Comparison of ENCODE assay signal across 8 cellular contexts in genomic region chr1:26360051-26360806, GRCh38. TPM values are rescaled to one million over a fixed set of nuclear protein-coding genes. Genes with fewer than 3 reads are reported as not detected.
DNase-seq lines count a peak whose midpoint lies in the region; ATAC-seq and TF ChIP-seq lines count a peak whose summit lies in the region.

No MANE protein-coding gene starts in this region.

- ATAC-seq in GM18520 (IDR thresholded peaks at IDR 0.05; ENCODE audit: unreplicated experiment) = no peak

- H3K27me3 Mint-ChIP-seq in neural progenitor cell (ENCODE audit: insufficient read depth, low read depth) = peaks cover 26% of the 10 kb centered on the region

- 4 to 5% methylated on average over 39 to 58 of the region's 62 CpGs for WGBS in GM23248 (ENCODE audit: low coverage in 1 of 2, low lambda C conversion rate in 2 of 2, missing lambda C conversion rate in 2 of 2), 2 experiments

- H3K36me3 Mint-ChIP-seq in neural progenitor cell = no peaks in the 10 kb centered on the region

- TF ChIP-seq CTCF in AG10803 (conservative IDR thresholded peaks at IDR 0.05; ENCODE audit: low read length) (no peak), colonic mucosa (IDR thresholded peaks at IDR 0.05) (no peak), neural progenitor cell (IDR thresholded peaks at IDR 0.05) (no peak)

- DNase-seq in AG10803 (ENCODE audit: low read depth) (no peak), T-helper 22 cell (ENCODE audit: low read depth) (peak; percentile 48), colonic mucosa (no peak), neural progenitor cell (ENCODE audit: low spot score) (peak; percentile 74), 8988T (no peak), GM23248 (no peak)
- no peak for DNase-seq in activated CD4-positive, CD25-positive, alpha-beta regulatory T cell treated with anti-CD3 and anti-CD28 coated beads, Interleukin-2, amount 50 U/mL, for 72 hours

- H3K36me3 ChIP-seq in colonic mucosa (no peaks in the 10 kb centered on the region), neural progenitor cell (no peaks in the 10 kb centered on the region), GM23248 (ENCODE audit: low read depth) (no peaks in the 10 kb centered on the region)

- in situ Hi-C loops in GM23248 (cut with MboI) = no loop called here

- peak overlapping the region; percentile 97 for H3K4me2 ChIP-seq in neural progenitor cell
- H3K4me2 ChIP-seq in GM23248 (ENCODE audit: unreplicated experiment) = no peak overlapping the region

- H3K9ac ChIP-seq in colonic mucosa (ENCODE audit: low read depth in 2 of 2, low read length in 2 of 2) = peak overlapping the region; percentile 13 to 65
- H3K9ac ChIP-seq in neural progenitor cell = no peak overlapping the region
- H3K9ac ChIP-seq in GM23248 = no peak overlapping the region

- H2AFZ ChIP-seq in neural progenitor cell (replicated peaks) (peak overlapping the region; percentile 97), GM23248 (no peak overlapping the region)

- no peaks in the 10 kb centered on the region for H4K20me1 ChIP-seq in neural progenitor cell (ENCODE audit: low read depth)
- no peaks in the 10 kb centered on the region for H4K20me1 ChIP-seq in GM23248 (ENCODE audit: insufficient read depth)

- no peaks in the 10 kb centered on the region for H3K9me2 ChIP-seq in GM23248 (ENCODE audit: insufficient read depth)

- H3K79me2 ChIP-seq in neural progenitor cell (ENCODE audit: low read depth) (no peaks in the 10 kb centered on the region), GM23248 (ENCODE audit: insufficient read depth) (no peaks in the 10 kb centered on the region)

- H3F3A ChIP-seq in neural progenitor cell (ENCODE audit: low read depth) (peaks cover 13% of the 10 kb centered on the region), GM23248 (ENCODE audit: insufficient read depth) (no peaks in the 10 kb centered on the region)

- intact Hi-C loops in colonic mucosa (cut with DNase I) = loop anchor here (5.0 kb wide), 1 partner anchor 38 kb away; no protein-coding TSS in a partner anchor

- H3K9me3 ChIP-seq in colonic mucosa (no peaks in the 10 kb centered on the region), neural progenitor cell (ENCODE audit: low read depth) (no peaks in the 10 kb centered on the region), GM23248 (ENCODE audit: low read depth) (no peaks in the 10 kb centered on the region)

- H3K9me3 Mint-ChIP-seq in neural progenitor cell = no peaks in the 10 kb centered on the region

- no peak overlapping the region for H3K27ac Mint-ChIP-seq in neural progenitor cell

- peaks cover 52% of the 10 kb centered on the region for H3K4me1 Mint-ChIP-seq in neural progenitor cell

- peak overlapping the region; percentile 62 for H3K4me3 Mint-ChIP-seq in neural progenitor cell

- H3K4me3 ChIP-seq in AG10803 (ENCODE audit: low read length) (peak overlapping the region; percentile 9; the same call in 1 of the 2 replicates), colonic mucosa (peak overlapping the region; percentile 28), neural progenitor cell (peak overlapping the region; percentile 64), GM23248 (no peak overlapping the region; the same call in 1 of the 2 replicates)

- peaks cover 11% of the 10 kb centered on the region for H3K4me1 ChIP-seq in colonic mucosa
- peaks cover 8% of the 10 kb centered on the region for H3K4me1 ChIP-seq in neural progenitor cell
- H3K4me1 ChIP-seq in GM23248 (ENCODE audit: insufficient read depth) = 0 out of 2 replicates have a peak, but pooled peaks cover 7% of the 10 kb centered on the region

- H3K27me3 ChIP-seq in colonic mucosa = peaks cover 19% of the 10 kb centered on the region
- H3K27me3 ChIP-seq in neural progenitor cell = peaks cover 74% of the 10 kb centered on the region
- peaks cover 46% of the 10 kb centered on the region for H3K27me3 ChIP-seq in GM23248 (replicated peaks; ENCODE audit: insufficient read depth)

- peak overlapping the region; percentile 73 for H3K27ac ChIP-seq in colonic mucosa
- no peak overlapping the region for H3K27ac ChIP-seq in neural progenitor cell
- no peak overlapping the region for H3K27ac ChIP-seq in GM23248

RNA-seq across cellular contexts. Expression of gene CRYBG2, which starts 6.3 kb away (rescaled TPM):
- total RNA-seq in colonic mucosa (10 to 100 TPM; 12.8 to 30.3 TPM), neural progenitor cell (ENCODE audit: low replicate concordance) (3.0 and 6.5 TPM in 2 replicates)
- not detected in 2 replicates for total RNA-seq in GM23248 (2014; rRNA removed; shearing (Covaris generic))
- polyA plus RNA-seq in GM23248 (2016; fragmentation: Nextera tagmentation; extraction: Ambion mirVana) = not detected in 2 replicates

RNA-seq across cellular contexts. Expression of gene ZNF683, which starts 12.3 kb away (rescaled TPM):
- total RNA-seq in colonic mucosa (under 1 TPM in 1 of 2 donors, not detected in 1; 0.47 TPM), neural progenitor cell (ENCODE audit: low replicate concordance) (not detected in 2 replicates)
- not detected in 2 replicates for total RNA-seq in GM23248 (2014; rRNA removed; shearing (Covaris generic))
- polyA plus RNA-seq in GM23248 (2016; fragmentation: Nextera tagmentation; extraction: Ambion mirVana) = not detected in 2 replicates

RNA-seq across cellular contexts. Expression of gene CD52, which starts 42.5 kb away (rescaled TPM):
- total RNA-seq in colonic mucosa (10 to 100 TPM in 1 of 2 donors, 1 to 10 TPM in 1; 9.4 to 13.1 TPM), neural progenitor cell (ENCODE audit: low replicate concordance) (2.5 and 7.3 TPM in 2 replicates)
- not detected in 2 replicates for total RNA-seq in GM23248 (2014; rRNA removed; shearing (Covaris generic))
- not detected in 2 replicates for polyA plus RNA-seq in GM23248 (2016; fragmentation: Nextera tagmentation; extraction: Ambion mirVana)

RNA-seq across cellular contexts. Expression of gene LIN28A, which starts 50.4 kb away (rescaled TPM):
- total RNA-seq in colonic mucosa = 1 to 10 TPM in 1 of 2 donors, not detected in 1; 1.4 TPM
- 1,311 and 1,384 TPM in 2 replicates for total RNA-seq in neural progenitor cell (ENCODE audit: low replicate concordance)
- not detected in 2 replicates for total RNA-seq in GM23248 (2014; rRNA removed; shearing (Covaris generic))
- 0.14 and 0.15 TPM in 2 replicates for polyA plus RNA-seq in GM23248 (2016; fragmentation: Nextera tagmentation; extraction: Ambion mirVana)

RNA-seq across cellular contexts. Expression of gene UBXN11, which starts 53.8 kb away (rescaled TPM):
- total RNA-seq in colonic mucosa (10 to 100 TPM in 1 of 2 donors, 1 to 10 TPM in 1; 8.7 to 25.7 TPM), neural progenitor cell (ENCODE audit: low replicate concordance) (5.9 and 10.2 TPM in 2 replicates)
- total RNA-seq in GM23248 (2014; rRNA removed; shearing (Covaris generic)) = 4.8 and 5.8 TPM in 2 replicates
- polyA plus RNA-seq in GM23248 (2016; fragmentation: Nextera tagmentation; extraction: Ambion mirVana) = 11.1 and 12.7 TPM in 2 replicates

Comparison
In these comparisons a context has a peak if more than half of its experiments do, and no peak if none do; other contexts are left out.
1. DNase-seq: peak in T-helper 22 cell (single experiment) and neural progenitor cell (single experiment); none in AG10803 (single experiment), colonic mucosa (single experiment), 8988T (single experiment), GM23248 (single experiment) and activated CD4-positive, CD25-positive, alpha-beta regulatory T cell treated with anti-CD3 and anti-CD28 coated beads, Interleukin-2, amount 50 U/mL, for 72 hours (single experiment).
2. H3K9ac ChIP-seq: peak in colonic mucosa (2 of 2); none in neural progenitor cell (single experiment) and GM23248 (single experiment).